In the genomic region with DNA sequence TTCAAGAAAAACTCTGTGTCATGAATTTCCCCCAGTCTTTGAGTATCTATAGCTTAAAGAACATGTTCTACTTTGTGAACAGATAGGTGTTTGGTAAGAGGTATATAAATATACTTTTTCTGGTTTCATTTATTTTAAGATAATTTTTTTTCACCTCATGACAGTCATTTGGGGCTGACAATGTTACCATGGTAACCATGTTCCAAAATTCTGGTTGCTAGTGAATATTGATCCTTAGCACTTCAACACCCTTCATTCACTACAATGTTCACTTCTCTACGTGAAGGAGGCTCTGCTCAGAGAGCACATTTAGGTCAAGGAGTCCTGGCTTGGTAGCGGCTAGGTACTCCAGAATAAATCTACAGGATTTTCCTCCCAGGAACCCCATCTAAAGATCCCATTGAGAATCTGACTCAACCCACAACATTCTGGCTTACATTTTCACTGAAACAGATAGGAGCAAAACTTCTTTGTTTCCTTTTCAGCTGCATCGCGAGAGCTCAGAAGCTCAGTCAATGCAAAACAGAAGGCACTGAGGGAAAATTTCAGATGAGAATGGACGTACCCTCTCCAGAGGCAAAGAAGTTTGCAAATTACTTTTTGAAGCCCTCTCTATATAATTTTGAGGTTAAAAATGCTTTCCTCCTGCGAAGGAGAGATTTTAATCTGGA, we compare ENCODE assay signal across 10 cellular contexts.
DNase-seq lines count a peak whose midpoint lies in the region; ATAC-seq, FAIRE-seq and TF ChIP-seq lines count a peak whose summit lies in the region.
"Had no signal": no experiment of that assay in that cellular context is flagged by ENCODE, and none has a peak within 500 bp of the region (broad histone marks: within the 10 kb centered on the region; RNA-seq: fewer than 3 reads in every experiment).

No MANE protein-coding gene starts in this region.

- no peaks in the 10 kb centered on the region for H3K9me3 Mint-ChIP-seq in astrocyte (ENCODE audit: unreplicated experiment)
- H3K9me3 Mint-ChIP-seq: immature natural killer cell had no signal

- DNase-seq in heart right ventricle (no peak), left cardiac atrium (no peak), astrocyte (ENCODE audit: low read depth) (peak; percentile 66), lower lobe of right lung (no peak), vagina (ENCODE audit: extremely low spot score in 2 of 2) (no peak), GM20000 (ENCODE audit: low spot score) (no peak), SIG-M5 treated with dmso at 0.1 percent for 504 hours (lab: John Stamatoyannopoulos, UW; ENCODE audit: unreplicated experiment) (no peak), omental fat pad (ENCODE audit: low spot score) (no peak)
- DNase-seq: immature natural killer cell had no signal

- no peaks in the 10 kb centered on the region for H4K20me1 ChIP-seq in astrocyte (ENCODE audit: insufficient read depth, low read length)

- peak overlapping the region in 7 of 10 donors; percentile 3 to 53 (median 28) for H3K27ac ChIP-seq in heart right ventricle
- H3K27ac ChIP-seq in astrocyte (ENCODE audit: low read depth, low read length) = peak overlapping the region; percentile 82
- peak overlapping the region; percentile 39 for H3K27ac ChIP-seq in lower lobe of right lung
- peak overlapping the region; percentile 75 for H3K27ac ChIP-seq in vagina
- H3K27ac ChIP-seq: KMS-11 had no signal

- TF ChIP-seq CTCF in heart right ventricle (IDR thresholded peaks at IDR 0.05) (no peak), astrocyte (IDR thresholded peaks at IDR 0.05; ENCODE audit: insufficient read depth, low read depth, low read length) (no peak), lower lobe of right lung (IDR thresholded peaks at IDR 0.05) (no peak), vagina (IDR thresholded peaks at IDR 0.05) (no peak), GM20000 (IDR thresholded peaks at IDR 0.05; ENCODE audit: extremely low read depth, missing control alignments) (no peak), omental fat pad (IDR thresholded peaks at IDR 0.05) (no peak)

- H3K36me3 ChIP-seq in heart right ventricle (no peaks in the 10 kb centered on the region), astrocyte (ENCODE audit: insufficient read depth, low read length) (no peaks in the 10 kb centered on the region), lower lobe of right lung (no peaks in the 10 kb centered on the region), vagina (no peaks in the 10 kb centered on the region)

- no peak for TF ChIP-seq POLR2A in vagina (IDR thresholded peaks at IDR 0.05)

- H3K4me1 Mint-ChIP-seq in astrocyte (ENCODE audit: low read depth, unreplicated experiment) = peaks cover 19% of the 10 kb centered on the region

- peak overlapping the region; percentile 57 for H3K4me2 ChIP-seq in astrocyte (ENCODE audit: low read length)
- H3K4me2 ChIP-seq: KMS-11 had no signal

- H3K79me2 ChIP-seq in astrocyte (ENCODE audit: insufficient read depth, low read length) = no peaks in the 10 kb centered on the region

- H3K4me3 ChIP-seq in heart right ventricle = no peak overlapping the region
- peak overlapping the region; percentile 9 for H3K4me3 ChIP-seq in astrocyte (ENCODE audit: insufficient read depth, low read depth, low read length)
- H3K4me3 ChIP-seq in lower lobe of right lung = no peak overlapping the region
- H3K4me3 ChIP-seq in vagina = no peak overlapping the region

- ATAC-seq in heart right ventricle = no peak
- no peak for ATAC-seq in left cardiac atrium
- peak; percentile 63 to 90 for ATAC-seq in lower lobe of right lung
- ATAC-seq in omental fat pad (ENCODE audit: low FRiP score) = no peak

- no peak for FAIRE-seq in astrocyte (lab: Jason Lieb, UNC)

- peaks cover 0 to 15% (median 0%) of the 10 kb centered on the region in 9 donors for H3K4me1 ChIP-seq in heart right ventricle
- peaks cover 32% of the 10 kb centered on the region for H3K4me1 ChIP-seq in astrocyte (ENCODE audit: insufficient read depth, low read length)
- peaks cover 21% of the 10 kb centered on the region for H3K4me1 ChIP-seq in lower lobe of right lung
- H3K4me1 ChIP-seq in vagina = peaks cover 9% of the 10 kb centered on the region

- peak overlapping the region; percentile 83 for H3K27ac Mint-ChIP-seq in astrocyte (ENCODE audit: unreplicated experiment)

- no peak overlapping the region for H3K4me3 Mint-ChIP-seq in astrocyte (ENCODE audit: unreplicated experiment)
- H3K4me3 Mint-ChIP-seq: immature natural killer cell had no signal

- H2AFZ ChIP-seq in astrocyte (ENCODE audit: low read depth, low read length) = peak overlapping the region; percentile 23

- H3K27me3 ChIP-seq in heart right ventricle (no peaks in the 10 kb centered on the region), astrocyte (ENCODE audit: insufficient read depth, low read length) (no peaks in the 10 kb centered on the region), lower lobe of right lung (ENCODE audit: low read depth) (no peaks in the 10 kb centered on the region), vagina (no peaks in the 10 kb centered on the region)

- intact Hi-C loops in heart right ventricle (cut with DNase I) = no loop called here
- intact Hi-C loops in left cardiac atrium (cut with DNase I) = no loop called here
- intact Hi-C loops in lower lobe of right lung (cut with DNase I) = no loop called here
- intact Hi-C loops in vagina (cut with DNase I) = loop anchor here (10.0 kb wide), 1 partner anchor 48 kb away; no protein-coding TSS in a partner anchor

- H3K9ac ChIP-seq in astrocyte (ENCODE audit: low read length) = peak overlapping the region; percentile 57
- H3K9ac ChIP-seq: KMS-11 had no signal

- no peaks in the 10 kb centered on the region for H3K36me3 Mint-ChIP-seq in astrocyte (ENCODE audit: low read depth, unreplicated experiment)

- H3K9me3 ChIP-seq in heart right ventricle (no peaks in the 10 kb centered on the region), astrocyte (ENCODE audit: insufficient read depth, low read depth, low read length) (no peaks in the 10 kb centered on the region), lower lobe of right lung (no peaks in the 10 kb centered on the region), vagina (no peaks in the 10 kb centered on the region)

- no peaks in the 10 kb centered on the region for H3K27me3 Mint-ChIP-seq in astrocyte (ENCODE audit: low read depth, unreplicated experiment)

- WGBS in heart right ventricle, 2 donors = 76 to 78% methylated on average over 6 of the region's 6 CpGs

Comparison
In these comparisons a context has a peak if more than half of its experiments do, and no peak if none do; other contexts are left out.
1. ATAC-seq: peak in lower lobe of right lung (2 of 2); none in heart right ventricle (0 of 8), left cardiac atrium (0 of 2) and omental fat pad (single experiment).
2. H3K27ac ChIP-seq: peak in every context shown above with its lines; median percentile 82 in astrocyte; 75 in vagina; 39 in lower lobe of right lung; 28 in heart right ventricle.